ENCODE assay signal across 1 cellular context in genomic region chr19:50812474-50812873, GRCh38.
TF ChIP-seq lines count a peak whose summit lies in the region.

No MANE protein-coding gene starts in this region.

TF ChIP-seq in K562, 482 proteins besides CTCF, POLR2A, EP300 and RAD21:
- no peak for TF ChIP-seq NEUROD1 (IDR thresholded peaks at IDR 0.05; ENCODE audit: borderline replicate concordance, low read depth, low read length, partially characterized antibody)
- peak; percentile 92 for TF ChIP-seq PRDM10 (IDR thresholded peaks at IDR 0.05; ENCODE audit: partially characterized antibody)
- TF ChIP-seq ZNF512 (tag; IDR thresholded peaks at IDR 0.05) = no peak
- no peak for TF ChIP-seq SNRNP70 (optimal IDR thresholded peaks at IDR 0.05; ENCODE audit: low read depth, low read length)
- TF ChIP-seq PHF21A (IDR thresholded peaks at IDR 0.05; ENCODE audit: borderline replicate concordance, low read depth) = no peak
